8 cellular contexts compared by ENCODE assay signal in genomic region chr9:77456829-77457437, GRCh38.
DNase-seq lines count a peak whose midpoint lies in the region; ATAC-seq and TF ChIP-seq lines count a peak whose summit lies in the region.

No MANE protein-coding gene starts in this region.

- H3K4me2 ChIP-seq in mesendoderm (ENCODE audit: low read length): no peak overlapping the region

- DNase-seq in CD8-positive, alpha-beta memory T cell: peak; percentile 52 to 77 (median 60)
- DNase-seq in NCI-H69 (lab: John Stamatoyannopoulos, UW): peak; percentile 85
- DNase-seq in activated CD8-positive, alpha-beta T cell treated with anti-CD3 and anti-CD28 coated beads for 36 hours: peak; percentile 95
- DNase-seq in effector memory CD8-positive, alpha-beta T cell: peak; percentile 66 to 77 (median 68)
- DNase-seq in mesendoderm: peak; percentile 95
- peak; percentile 72 for DNase-seq in stimulated activated CD8-positive, alpha-beta memory T cell treated with anti-CD3 and anti-CD28 coated beads, Interleukin-4, amount 100 ng/mL, for 24 hours (ENCODE audit: low read depth)

- CTCF ChIA-PET in CD8-positive, alpha-beta memory T cell (lab: Charles Lee): interaction anchor here (0.7 to 3.4 kb wide), 17 partner anchors 10 to 744 kb away, joined by 3 to 33 read pairs (median 4); no protein-coding TSS in a partner anchor
- CTCF ChIA-PET in activated CD8-positive, alpha-beta T cell treated with anti-CD3 and anti-CD28 coated beads for 36 hours (lab: Charles Lee): interaction anchor here (0.6 to 10.8 kb wide), 57 partner anchors 9 to 759 kb away, joined by 3 to 141 read pairs (median 4); partner anchors contain the start of gene GNAQ

- H3K4me3 ChIP-seq in CD8-positive, alpha-beta memory T cell (ENCODE audit: low read length): no peak overlapping the region
- no peak overlapping the region for H3K4me3 ChIP-seq in mesendoderm (ENCODE audit: low read length)

- no CpG with 5 or more reads among the region's 10 CpGs for WGBS in mesendoderm (ENCODE audit: extremely low coverage, insufficient coverage, low lambda C conversion rate)

- H3K4me1 Mint-ChIP-seq in CD8-positive, alpha-beta memory T cell: peaks cover 10 to 18% (median 13%) of the 10 kb centered on the region in 3 donors
- peaks cover 13% of the 10 kb centered on the region for H3K4me1 Mint-ChIP-seq in activated CD8-positive, alpha-beta T cell treated with anti-CD3 and anti-CD28 coated beads for 36 hours (ENCODE audit: low read depth)
- peaks cover 13% of the 10 kb centered on the region in 2 donors for H3K4me1 Mint-ChIP-seq in effector memory CD8-positive, alpha-beta T cell (ENCODE audit: low read depth in 2 of 2)

- ATAC-seq in GM19372 (IDR thresholded peaks at IDR 0.05; ENCODE audit: low read depth, unreplicated experiment) (peak; percentile 69), HG03457 (IDR thresholded peaks at IDR 0.05; ENCODE audit: unreplicated experiment) (peak; percentile 86)
- peak; percentile 93 for ATAC-seq in activated CD8-positive, alpha-beta T cell treated with anti-CD3 and anti-CD28 coated beads for 36 hours
- ATAC-seq in effector memory CD8-positive, alpha-beta T cell (replicated peaks): peak; percentile 79

- H2BK120ac ChIP-seq in mesendoderm (ENCODE audit: low read depth, low read length): no peak overlapping the region

- H3K9me3 Mint-ChIP-seq in CD8-positive, alpha-beta memory T cell: no peaks in the 10 kb centered on the region
- no peaks in the 10 kb centered on the region for H3K9me3 Mint-ChIP-seq in activated CD8-positive, alpha-beta T cell treated with anti-CD3 and anti-CD28 coated beads for 36 hours
- H3K9me3 Mint-ChIP-seq in effector memory CD8-positive, alpha-beta T cell: no peaks in the 10 kb centered on the region

- H3K56ac ChIP-seq in mesendoderm (ENCODE audit: low read length): no peak overlapping the region

- no peak overlapping the region for H4K8ac ChIP-seq in mesendoderm (ENCODE audit: low read depth, low read length)

- H3K9me3 ChIP-seq in CD8-positive, alpha-beta memory T cell (ENCODE audit: low read length): no peaks in the 10 kb centered on the region

- no peak overlapping the region for H3K18ac ChIP-seq in mesendoderm (ENCODE audit: low read length)

- H3K36me3 ChIP-seq in CD8-positive, alpha-beta memory T cell (ENCODE audit: insufficient read depth, low read length): no peaks in the 10 kb centered on the region
- H3K36me3 ChIP-seq in mesendoderm (ENCODE audit: control insufficient read depth, insufficient read depth, low read length): no peaks in the 10 kb centered on the region

- no peak overlapping the region for H2BK5ac ChIP-seq in mesendoderm (ENCODE audit: low read length)

- no peak overlapping the region for H3K4me3 Mint-ChIP-seq in CD8-positive, alpha-beta memory T cell
- H3K4me3 Mint-ChIP-seq in activated CD8-positive, alpha-beta T cell treated with anti-CD3 and anti-CD28 coated beads for 36 hours: no peak overlapping the region
- no peak overlapping the region for H3K4me3 Mint-ChIP-seq in effector memory CD8-positive, alpha-beta T cell

- H3K27me3 ChIP-seq in CD8-positive, alpha-beta memory T cell (ENCODE audit: insufficient read depth, low read length, poor library complexity, severe bottlenecking): no peaks in the 10 kb centered on the region
- no peaks in the 10 kb centered on the region for H3K27me3 ChIP-seq in mesendoderm (ENCODE audit: insufficient read depth, low read length, poor library complexity)

- POLR2A ChIA-PET in CD8-positive, alpha-beta memory T cell (lab: Charles Lee): no interaction called here
- POLR2A ChIA-PET in activated CD8-positive, alpha-beta T cell treated with anti-CD3 and anti-CD28 coated beads for 36 hours (lab: Charles Lee): interaction anchor here (0.5 to 1.2 kb wide), 2 partner anchors 17 to 19 kb away, joined by 3 to 4 read pairs; no protein-coding TSS in a partner anchor

- H3K36me3 Mint-ChIP-seq in CD8-positive, alpha-beta memory T cell: no peaks in the 10 kb centered on the region
- H3K36me3 Mint-ChIP-seq in activated CD8-positive, alpha-beta T cell treated with anti-CD3 and anti-CD28 coated beads for 36 hours (ENCODE audit: low read depth): no peaks in the 10 kb centered on the region
- H3K36me3 Mint-ChIP-seq in effector memory CD8-positive, alpha-beta T cell (ENCODE audit: insufficient read depth): no peaks in the 10 kb centered on the region

- intact Hi-C loops in activated CD8-positive, alpha-beta T cell treated with anti-CD3 and anti-CD28 coated beads for 36 hours (cut with micrococcal nuclease): no loop called here

- no peaks in the 10 kb centered on the region for H3K79me1 ChIP-seq in mesendoderm (ENCODE audit: low read length)

- H3K27ac ChIP-seq in CD8-positive, alpha-beta memory T cell (ENCODE audit: low read depth, low read length): no peak overlapping the region
- no peak overlapping the region for H3K27ac ChIP-seq in mesendoderm (ENCODE audit: low read depth, low read length)

- peak overlapping the region; percentile 27 for H3K9ac ChIP-seq in mesendoderm (ENCODE audit: low read length)

- no peak overlapping the region for H2AK5ac ChIP-seq in mesendoderm (ENCODE audit: low read length)

- H3K23ac ChIP-seq in mesendoderm (ENCODE audit: low read length): no peak overlapping the region

- no peak overlapping the region for H3K4ac ChIP-seq in mesendoderm (ENCODE audit: low read depth, low read length)

- H3K27ac Mint-ChIP-seq in CD8-positive, alpha-beta memory T cell: no peak overlapping the region
- no peak overlapping the region for H3K27ac Mint-ChIP-seq in activated CD8-positive, alpha-beta T cell treated with anti-CD3 and anti-CD28 coated beads for 36 hours
- no peak overlapping the region for H3K27ac Mint-ChIP-seq in effector memory CD8-positive, alpha-beta T cell

- peaks cover 1 to 4% of the 10 kb centered on the region in 2 donors for H3K27me3 Mint-ChIP-seq in CD8-positive, alpha-beta memory T cell
- H3K27me3 Mint-ChIP-seq in activated CD8-positive, alpha-beta T cell treated with anti-CD3 and anti-CD28 coated beads for 36 hours: no peaks in the 10 kb centered on the region
- peaks cover 7 to 37% of the 10 kb centered on the region in 2 donors for H3K27me3 Mint-ChIP-seq in effector memory CD8-positive, alpha-beta T cell

- peak; percentile 84 for TF ChIP-seq CTCF in activated CD8-positive, alpha-beta T cell treated with anti-CD3 and anti-CD28 coated beads for 36 hours (IDR thresholded peaks at IDR 0.05)

- no peak overlapping the region for H2BK15ac ChIP-seq in mesendoderm (replicated peaks; ENCODE audit: low read depth)

- H3K4me1 ChIP-seq in CD8-positive, alpha-beta memory T cell (ENCODE audit: insufficient read depth, low read length): no peaks in the 10 kb centered on the region
- H3K4me1 ChIP-seq in mesendoderm (ENCODE audit: control insufficient read depth, low read depth, low read length): peaks cover 3% of the 10 kb centered on the region

- no peaks in the 10 kb centered on the region for H3K79me2 ChIP-seq in mesendoderm (ENCODE audit: control insufficient read depth, insufficient read depth, low read length)

- H4K5ac ChIP-seq in mesendoderm (ENCODE audit: low read length): no peak overlapping the region
